In the genomic region with DNA sequence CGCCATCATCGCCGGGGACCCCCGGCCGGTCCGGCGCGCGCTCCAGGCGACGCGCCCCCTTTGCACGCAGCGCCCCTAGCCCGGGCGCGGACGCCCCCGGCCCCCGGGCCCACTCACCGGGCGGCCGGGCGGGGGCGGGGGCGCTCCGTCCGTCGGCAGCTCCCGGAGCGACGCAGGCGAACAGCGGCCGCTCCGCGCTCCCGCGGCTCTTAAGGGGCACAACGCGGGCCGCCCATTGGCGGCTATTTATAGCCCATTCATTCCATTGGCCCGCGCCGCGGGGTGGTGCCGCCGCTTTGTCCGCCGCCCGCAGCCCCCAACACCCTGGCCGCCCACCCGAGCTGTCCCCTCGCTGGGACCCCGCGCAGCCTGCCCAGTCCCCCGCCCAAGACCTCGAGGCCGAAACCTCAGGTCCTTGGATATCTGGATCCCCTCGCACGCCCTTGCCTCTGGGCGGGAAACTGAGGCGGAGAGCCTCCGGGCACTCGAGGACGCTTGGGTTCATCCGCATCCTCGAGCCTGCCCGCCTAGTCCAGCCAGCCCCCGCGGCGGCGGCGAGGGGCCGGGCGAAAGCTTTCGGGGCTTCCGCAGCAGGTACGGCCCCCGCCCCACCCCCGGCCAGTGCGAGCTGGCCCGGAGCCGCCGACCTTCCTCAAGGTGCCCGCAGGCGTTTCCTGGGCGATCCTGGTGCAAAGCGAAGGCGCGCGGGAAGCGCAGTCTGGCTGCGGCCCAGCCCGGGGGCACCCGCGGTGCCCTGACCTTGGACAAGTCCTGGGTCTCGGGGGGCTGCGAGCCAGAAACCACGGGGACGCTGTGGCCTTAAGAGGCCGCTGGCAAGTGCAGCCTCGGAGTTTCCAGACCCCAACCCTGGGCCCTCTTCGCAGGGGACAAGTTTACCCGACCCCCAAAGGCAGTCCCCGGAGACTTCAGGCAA, we compare ENCODE assay signal across 8 cellular contexts. TPM values are rescaled to one million over a fixed set of nuclear protein-coding genes. Genes with fewer than 3 reads are reported as not detected.
A peak's percentile ranks its signal among the peaks of the same experiment; 100 is the strongest.
DNase-seq lines count a peak whose midpoint lies in the region; ATAC-seq, FAIRE-seq and TF ChIP-seq lines count a peak whose summit lies in the region.

A gene (minus strand): TSS at position 182 of the 934 bp plus-strand sequence. CDS start 337 bp downstream, outside the sequence.

- ATAC-seq in esophagus mucosa (no peak), mucosa of descending colon (peak; percentile 47), GM21515 (IDR thresholded peaks at IDR 0.05; ENCODE audit: unreplicated experiment) (no peak), HG03196 (IDR thresholded peaks at IDR 0.05; ENCODE audit: unreplicated experiment) (no peak)

- TF ChIP-seq CTCF in mucosa of descending colon (IDR thresholded peaks at IDR 0.05), result no peak

- intact Hi-C loops in mucosa of descending colon (cut with DNase I, micrococcal nuclease), result no loop called here

- no peak for FAIRE-seq in urothelium cell line (lab: Jason Lieb, UNC)

- no peaks in the 10 kb centered on the region for H3K36me3 ChIP-seq in mucosa of descending colon (ENCODE audit: low read depth)

- DNase-seq in ELF-1 (ENCODE audit: low read depth, low spot score) (peak; percentile 81), NCI-H1105 treated with DMSO at 0.1 percent for 48 hours (lab: John Stamatoyannopoulos, UW) (peak; percentile 86), UCSD-AML1 (lab: John Stamatoyannopoulos, UW; ENCODE audit: unreplicated experiment) (peak; percentile 76), mucosa of descending colon (peak; percentile 80 to 87 (median 81)), urothelium cell line (ENCODE audit: low spot score) (peak; percentile 68)

- H3K9me3 ChIP-seq in mucosa of descending colon, result no peaks in the 10 kb centered on the region

- H3K4me1 ChIP-seq in mucosa of descending colon (ENCODE audit: low read depth), result peaks cover 52% of the 10 kb centered on the region

- H3K4me3 ChIP-seq in mucosa of descending colon, result peak within 1 kb of the TSS; percentile 52

RNA-seq across cellular contexts. Expression of the gene that starts here (rescaled TPM):
- total RNA-seq in esophagus mucosa, result 17.8 TPM
- 1,000 to 10,000 TPM; 1,316 to 3,346 (median 2,079) TPM for total RNA-seq in mucosa of descending colon

Comparison
In these comparisons a context has a peak if more than half of its experiments do, and no peak if none do; other contexts are left out.
1. RNA of the gene that starts here (total RNA-seq): 1,316 to 3,346 TPM in mucosa of descending colon; 17.8 TPM in esophagus mucosa (single experiment); every median in the first group is over 10 times any median in the second.
2. Peak in every context shown above with its lines, with median percentiles within 50 percentile points of each other: DNase-seq.